In genomic region chr12:42556917-42557316, GRCh38 we compare ENCODE assay signal across 25 cellular contexts. TPM values are rescaled to one million over a fixed set of nuclear protein-coding genes. Genes with fewer than 3 reads are reported as not detected.
"Had no signal": no experiment of that assay in that cellular context is flagged by ENCODE, and none has a peak within 500 bp of the region (broad histone marks: within the 10 kb centered on the region; RNA-seq: fewer than 3 reads in every experiment).

No MANE protein-coding gene starts in this region.

- H3K4me3 ChIP-seq: hepatocyte, mucosa of descending colon, pancreas, prostate gland, right lobe of liver, smooth muscle cell, stomach, testis, thyroid gland, transverse colon, upper lobe of left lung had no signal

- H3K36me3 ChIP-seq: pancreas, prostate gland, right lobe of liver, stomach, thyroid gland, transverse colon, upper lobe of left lung had no signal

- H3K36me3 Mint-ChIP-seq: memory B cell; naive thymus-derived CD4-positive, alpha-beta T cell; natural killer cell treated with Interleukin-12 subunit alpha and Interleukin-12 subunit beta and Interleukin-15 and Interleukin-18, amount 100 ng/mL, for 72 hours; stimulated activated naive B cell treated with anti-CD40 and anti-IgM and Interleukin-4, amounts not matched to agents 10 μg/mL and 1 μg/mL and 100 μg/mL, for 72 hours had no signal

- H3K4me1 Mint-ChIP-seq: memory B cell; naive thymus-derived CD4-positive, alpha-beta T cell; stimulated activated naive B cell treated with anti-CD40 and anti-IgM and Interleukin-4, amounts not matched to agents 10 μg/mL and 1 μg/mL and 100 μg/mL, for 72 hours had no signal

- DNase-seq: head of caudate nucleus; islet precursor cell; midbrain; mucosa of descending colon; naive thymus-derived CD4-positive, alpha-beta T cell; nucleus accumbens; pancreas; posterior cingulate gyrus; retina; right lobe of liver; stimulated activated CD4-positive, alpha-beta T cell treated with anti-CD3 and anti-CD28 coated beads, Interleukin-1b, Interleukin-23, amount 100 ng/mL, for 48 hours; stimulated activated CD4-positive, alpha-beta T cell treated with anti-CD3 and anti-CD28 coated beads, Interleukin-2, amount 100 ng/mL, for 48 hours; stimulated activated naive B cell treated with anti-CD40 and anti-IgM and Interleukin-4, amounts not matched to agents 10 μg/mL and 1 μg/mL and 100 μg/mL, for 72 hours; stimulated activated naive CD8-positive, alpha-beta T cell treated with anti-CD3 and anti-CD28 coated beads, Interleukin-15, Interleukin-2, amounts not matched to agents 100 U/mL and 50 U/mL, for 24 hours; stomach; testis; thyroid gland; transverse colon had no signal

- ATAC-seq: mucosa of descending colon; naive thymus-derived CD4-positive, alpha-beta T cell; natural killer cell treated with Interleukin-12 subunit alpha and Interleukin-12 subunit beta and Interleukin-15 and Interleukin-18, amount 100 ng/mL, for 72 hours; pancreas; right lobe of liver; stimulated activated naive B cell treated with anti-CD40 and anti-IgM and Interleukin-4, amounts not matched to agents 10 μg/mL and 1 μg/mL and 100 μg/mL, for 72 hours; stimulated activated naive CD8-positive, alpha-beta T cell treated with anti-CD3 and anti-CD28 coated beads, Interleukin-15, Interleukin-2, amounts not matched to agents 100 U/mL and 50 U/mL, for 24 hours had no signal

- H3K9me3 Mint-ChIP-seq: memory B cell; natural killer cell treated with Interleukin-12 subunit alpha and Interleukin-12 subunit beta and Interleukin-15 and Interleukin-18, amount 100 ng/mL, for 72 hours; neural crest cell; stimulated activated naive B cell treated with anti-CD40 and anti-IgM and Interleukin-4, amounts not matched to agents 10 μg/mL and 1 μg/mL and 100 μg/mL, for 72 hours had no signal

- H2AFZ ChIP-seq: hepatocyte had no signal

- H3K27ac ChIP-seq: hepatocyte, pancreas, prostate gland, right lobe of liver, stomach, testis, thyroid gland, transverse colon, upper lobe of left lung had no signal

- H3K27me3 ChIP-seq: hepatocyte, pancreas, right lobe of liver, stomach, testis, thyroid gland, transverse colon, upper lobe of left lung had no signal

- H3K9me3 ChIP-seq: mucosa of descending colon, pancreas, prostate gland, right lobe of liver, stomach, testis, thyroid gland, transverse colon, upper lobe of left lung had no signal

- H3K4me1 ChIP-seq: prostate gland, right lobe of liver, stomach, testis, thyroid gland, transverse colon, upper lobe of left lung had no signal

- H3K27ac Mint-ChIP-seq: memory B cell; naive thymus-derived CD4-positive, alpha-beta T cell; natural killer cell treated with Interleukin-12 subunit alpha and Interleukin-12 subunit beta and Interleukin-15 and Interleukin-18, amount 100 ng/mL, for 72 hours had no signal

- H3K4me3 Mint-ChIP-seq: memory B cell; naive thymus-derived CD4-positive, alpha-beta T cell; natural killer cell treated with Interleukin-12 subunit alpha and Interleukin-12 subunit beta and Interleukin-15 and Interleukin-18, amount 100 ng/mL, for 72 hours; neural crest cell; stimulated activated naive B cell treated with anti-CD40 and anti-IgM and Interleukin-4, amounts not matched to agents 10 μg/mL and 1 μg/mL and 100 μg/mL, for 72 hours had no signal

- H3K4me2 ChIP-seq: hepatocyte had no signal

RNA-seq across cellular contexts. Expression of gene PRICKLE1, which starts 32.6 kb away (rescaled TPM):
- total RNA-seq: natural killer cell treated with Interleukin-12 subunit alpha and Interleukin-12 subunit beta and Interleukin-15 and Interleukin-18, amount 100 ng/mL, for 72 hours had no signal
- polyA plus RNA-seq: naive thymus-derived CD4-positive, alpha-beta T cell had no signal
